ENCODE assay signal across 27 cellular contexts in genomic region chr9:107541523-107541922, GRCh38. TPM values are rescaled to one million over a fixed set of nuclear protein-coding genes. Genes with fewer than 3 reads are reported as not detected.
A peak's percentile ranks its signal among the peaks of the same experiment; 100 is the strongest.
DNase-seq lines count a peak whose midpoint lies in the region; ATAC-seq and TF ChIP-seq lines count a peak whose summit lies in the region.
"Had no signal": no experiment of that assay in that cellular context is flagged by ENCODE, and none has a peak within 500 bp of the region (broad histone marks: within the 10 kb centered on the region; RNA-seq: fewer than 3 reads in every experiment).

No MANE protein-coding gene starts in this region.

- H3K9me3 ChIP-seq in lower lobe of right lung (no peaks in the 10 kb centered on the region), tibial artery (no peaks in the 10 kb centered on the region)
- H3K9me3 ChIP-seq in CD8-positive, alpha-beta memory T cell (ENCODE audit: low read length) = no peaks in the 10 kb centered on the region
- H3K9me3 ChIP-seq: ascending aorta, heart left ventricle, SK-N-SH had no signal

- no peak overlapping the region for H3K4me3 Mint-ChIP-seq in CD8-positive, alpha-beta memory T cell
- H3K4me3 Mint-ChIP-seq: activated CD4-positive, alpha-beta T cell treated with anti-CD3 and anti-CD28 coated beads for 36 hours; activated naive CD4-positive, alpha-beta T cell treated with anti-CD3 and anti-CD28 coated beads for 36 hours; HFFc6; immature natural killer cell; naive B cell had no signal

- H3K36me3 ChIP-seq in lower lobe of right lung (no peaks in the 10 kb centered on the region), tibial artery (no peaks in the 10 kb centered on the region)
- H3K36me3 ChIP-seq in CD8-positive, alpha-beta memory T cell (ENCODE audit: insufficient read depth, low read length) = no peaks in the 10 kb centered on the region
- H3K36me3 ChIP-seq: ascending aorta, heart left ventricle had no signal

- POLR2A ChIA-PET in CD8-positive, alpha-beta memory T cell (lab: Charles Lee) = no interaction called here

- H3K4me3 ChIP-seq in lower lobe of right lung (no peak overlapping the region), tibial artery (no peak overlapping the region)
- no peak overlapping the region for H3K4me3 ChIP-seq in CD8-positive, alpha-beta memory T cell (ENCODE audit: low read length)
- H3K4me3 ChIP-seq: ascending aorta, heart left ventricle had no signal

- H3K36me3 Mint-ChIP-seq in CD8-positive, alpha-beta memory T cell = no peaks in the 10 kb centered on the region
- H3K36me3 Mint-ChIP-seq: immature natural killer cell, naive B cell had no signal

- ATAC-seq in GM18511 (IDR thresholded peaks at IDR 0.05; ENCODE audit: unreplicated experiment) (peak; percentile 93), GM21381 (IDR thresholded peaks at IDR 0.05; ENCODE audit: unreplicated experiment) (peak; percentile 77), HG03025 (IDR thresholded peaks at IDR 0.05; ENCODE audit: low FRiP score, unreplicated experiment) (peak; percentile 69), lower lobe of right lung (peak; percentile 57 to 75), GM21737 (IDR thresholded peaks at IDR 0.05; ENCODE audit: unreplicated experiment) (no peak)
- ATAC-seq: activated CD4-positive, alpha-beta T cell treated with anti-CD3 and anti-CD28 coated beads for 36 hours; heart left ventricle; Panc1 had no signal

- DNase-seq in lower lobe of right lung (no peak), tibial artery (no peak)
- DNase-seq in CD8-positive, alpha-beta memory T cell = no peak
- DNase-seq in activated effector memory CD4-positive, alpha-beta T cell treated with anti-CD3 and anti-CD28 coated beads, Interleukin-2, amount 50 U/mL, for 16 hours = no peak
- DNase-seq: activated CD4-positive, alpha-beta T cell treated with anti-CD3 and anti-CD28 coated beads for 36 hours; activated CD8-positive, alpha-beta memory T cell treated with anti-CD3 and anti-CD28 coated beads, Interleukin-2, amount 50 U/mL, for 4 hours; activated naive CD4-positive, alpha-beta T cell treated with anti-CD3 and anti-CD28 coated beads for 36 hours; COR-L47; effector memory CD4-positive, alpha-beta T cell; heart left ventricle; HFFc6; immature natural killer cell; Karpas-422; mammary epithelial cell; naive B cell; NCI-H1105 treated with DMSO at 0.1 percent for 48 hours; NCI-H748 treated with DMSO at 0.1 percent for 48 hours; SK-N-SH; stimulated activated CD4-positive, alpha-beta T cell treated with anti-CD3 and anti-CD28 coated beads, Interleukin-4, amount 100 ng/mL, for 24 hours; T-helper 9 cell had no signal

- no peaks in the 10 kb centered on the region for H3K27me3 ChIP-seq in lower lobe of right lung (ENCODE audit: low read depth)
- H3K27me3 ChIP-seq in CD8-positive, alpha-beta memory T cell (ENCODE audit: insufficient read depth, low read length, poor library complexity, severe bottlenecking) = no peaks in the 10 kb centered on the region
- no peaks in the 10 kb centered on the region for H3K27me3 ChIP-seq in tibial artery
- H3K27me3 ChIP-seq: ascending aorta, heart left ventricle had no signal

- H3K27ac ChIP-seq in lower lobe of right lung = no peak overlapping the region
- H3K27ac ChIP-seq in CD8-positive, alpha-beta memory T cell (ENCODE audit: low read depth, low read length) = no peak overlapping the region
- H3K27ac ChIP-seq in tibial artery = no peak overlapping the region
- H3K27ac ChIP-seq: ascending aorta, heart left ventricle, parathyroid adenoma had no signal

- H3K4me1 ChIP-seq in lower lobe of right lung (no peaks in the 10 kb centered on the region), tibial artery (peaks cover 0 to 8% (median 0%) of the 10 kb centered on the region in 4 donors)
- no peaks in the 10 kb centered on the region for H3K4me1 ChIP-seq in CD8-positive, alpha-beta memory T cell (ENCODE audit: insufficient read depth, low read length)
- H3K4me1 ChIP-seq: ascending aorta, parathyroid adenoma had no signal

- peaks cover 0 to 2% (median 0%) of the 10 kb centered on the region in 5 donors for H3K9me3 Mint-ChIP-seq in CD8-positive, alpha-beta memory T cell
- H3K9me3 Mint-ChIP-seq: activated naive CD4-positive, alpha-beta T cell treated with anti-CD3 and anti-CD28 coated beads for 36 hours; HFFc6; immature natural killer cell; naive B cell had no signal

- no peak overlapping the region for H3K27ac Mint-ChIP-seq in CD8-positive, alpha-beta memory T cell
- H3K27ac Mint-ChIP-seq: activated CD4-positive, alpha-beta T cell treated with anti-CD3 and anti-CD28 coated beads for 36 hours; activated naive CD4-positive, alpha-beta T cell treated with anti-CD3 and anti-CD28 coated beads for 36 hours; HFFc6; immature natural killer cell had no signal

- CTCF ChIA-PET in CD8-positive, alpha-beta memory T cell (lab: Charles Lee) = no interaction called here

- H3K27me3 Mint-ChIP-seq in CD8-positive, alpha-beta memory T cell = peaks cover 0 to 1% of the 10 kb centered on the region in 2 donors
- H3K27me3 Mint-ChIP-seq: activated CD4-positive, alpha-beta T cell treated with anti-CD3 and anti-CD28 coated beads for 36 hours; naive B cell had no signal

- intact Hi-C loops in lower lobe of right lung (cut with DNase I) = no loop called here
- intact Hi-C loops in tibial artery (cut with DNase I; ENCODE audit: low total_unique reads) = no loop called here

- H3K4me1 Mint-ChIP-seq in CD8-positive, alpha-beta memory T cell = no peaks in the 10 kb centered on the region
- H3K4me1 Mint-ChIP-seq: activated CD4-positive, alpha-beta T cell treated with anti-CD3 and anti-CD28 coated beads for 36 hours; immature natural killer cell; naive B cell had no signal

- TF ChIP-seq CTCF in lower lobe of right lung (IDR thresholded peaks at IDR 0.05) (no peak), tibial artery (IDR thresholded peaks at IDR 0.05) (no peak)

RNA-seq across cellular contexts. Expression of gene KLF4, which starts 52.0 kb away (rescaled TPM):
- 107 TPM for total RNA-seq in lower lobe of right lung
- under 1 TPM; 0.31 to 0.37 TPM for total RNA-seq in CD8-positive, alpha-beta memory T cell
- polyA plus RNA-seq in CD8-positive, alpha-beta memory T cell = not detected

Comparison
In these comparisons a context has a peak if more than half of its experiments do, and no peak if none do; other contexts are left out.
1. RNA of gene KLF4, which starts 52.0 kb away (total RNA-seq): 107 TPM in lower lobe of right lung (single experiment); 0.31 to 0.37 TPM in CD8-positive, alpha-beta memory T cell; every median in the first group is over 10 times any median in the second.